ENCODE assay signal across 1 cellular context in the genomic region with DNA sequence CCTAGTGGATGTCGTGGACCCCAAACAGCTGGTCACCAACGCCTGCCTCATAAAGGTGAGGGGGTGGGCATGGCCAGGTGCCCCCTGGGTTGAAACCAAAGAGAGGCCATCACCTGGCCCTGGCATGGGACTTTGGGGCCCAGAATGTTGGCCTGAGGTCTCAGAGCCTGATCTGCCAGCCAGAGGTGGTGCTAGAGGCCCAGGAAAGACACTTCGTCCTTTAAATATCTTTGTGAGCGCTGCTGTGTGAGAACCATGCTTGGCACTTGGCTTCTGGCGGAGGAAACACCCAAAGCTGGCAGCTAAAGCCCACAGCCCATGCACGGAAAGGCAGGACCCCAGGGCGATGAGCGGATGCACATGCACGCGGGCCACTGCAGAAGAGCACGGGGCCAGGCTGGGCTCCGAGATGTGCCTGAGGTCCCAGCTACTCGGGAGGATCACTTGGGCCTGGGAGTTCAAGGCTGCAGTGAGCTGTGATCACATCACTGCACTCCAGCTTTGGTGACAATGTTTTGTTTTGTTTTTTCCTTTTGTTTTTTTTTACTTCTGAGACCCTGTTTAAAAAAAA.
TF ChIP-seq lines count a peak whose summit lies in the region.

No MANE protein-coding gene starts in this region.

TF ChIP-seq in K562, 482 proteins besides CTCF, POLR2A, EP300 and RAD21:
- TF ChIP-seq RBM34 (IDR thresholded peaks at IDR 0.05; ENCODE audit: borderline replicate concordance, insufficient read depth, low read length) = no peak
- 0 out of 2 replicates have a peak, but pooled peaks have one; percentile 2 for TF ChIP-seq TFAP4 (CRISPR knock-in tag; IDR thresholded peaks at IDR 0.05; ENCODE audit: borderline replicate concordance)
- TF ChIP-seq MEF2D (tag; conservative IDR thresholded peaks at IDR 0.05; ENCODE audit: low read depth) = no peak
- TF ChIP-seq HOXB6 (CRISPR knock-in tag; IDR thresholded peaks at IDR 0.05; ENCODE audit: borderline replicate concordance) = no peak
